8 cellular contexts compared by ENCODE assay signal in genomic region chr7:80136276-80137045, GRCh38. TPM values are rescaled to one million over a fixed set of nuclear protein-coding genes. Genes with fewer than 3 reads are reported as not detected.
DNase-seq lines count a peak whose midpoint lies in the region; ATAC-seq, FAIRE-seq and TF ChIP-seq lines count a peak whose summit lies in the region.

No MANE protein-coding gene starts in this region.

- no peak overlapping the region for H3K27ac ChIP-seq in H1 (ENCODE audit: low read depth, low read length)

- ATAC-seq in GM18519 (IDR thresholded peaks at IDR 0.05; ENCODE audit: low FRiP score, unreplicated experiment): peak; percentile 51
- ATAC-seq in GM19324 (IDR thresholded peaks at IDR 0.05; ENCODE audit: low FRiP score, unreplicated experiment): no peak

- FAIRE-seq in H1 (lab: Jason Lieb, UNC): no peak

- no peak overlapping the region for H3K23ac ChIP-seq in H1 (ENCODE audit: insufficient read length)

- H3K4me1 ChIP-seq in H1 (replicated peaks in 1 of 4; ENCODE audit: control insufficient read depth in 3 of 4, insufficient read depth in 4 of 4, low read length in 3 of 4) (peaks cover 0 to 10% (median 5%) of the 10 kb centered on the region in 4 experiments; a peak in 2 of 7 replicates), neuron (ENCODE audit: insufficient read depth, low read length) (peaks cover 11% of the 10 kb centered on the region)

- no peak for TF ChIP-seq EP300 in H1 (IDR thresholded peaks at IDR 0.05; ENCODE audit: borderline replicate concordance in 1 of 2, low read depth in 2 of 2, low read length in 2 of 2)

- H4K5ac ChIP-seq in H1 (ENCODE audit: insufficient read length, low read depth, low read length): no peak overlapping the region

- no peak overlapping the region for H2BK15ac ChIP-seq in H1 (ENCODE audit: low read length)

- no peak overlapping the region for H2AFZ ChIP-seq in H1 (ENCODE audit: low read length)
- peak overlapping the region; percentile 26 for H2AFZ ChIP-seq in neuron (ENCODE audit: low read depth, low read length)

- peaks cover 3 to 57% of the 10 kb centered on the region in 2 experiments; a peak in 3 of 4 replicates for H3K79me2 ChIP-seq in H1 (ENCODE audit: control insufficient read depth in 1 of 2, insufficient read depth in 2 of 2, low read length in 2 of 2)

- H3K4me3 ChIP-seq in H1 (ENCODE audit: extremely low read depth in 1 of 4, insufficient read depth in 2 of 4, low read depth in 3 of 4, low read length in 4 of 4) (peak overlapping the region; percentile 91 to 98 (median 95)), neuron (ENCODE audit: low read length) (peak overlapping the region; percentile 93)

- H3K14ac ChIP-seq in H1 (ENCODE audit: insufficient read length): no peak overlapping the region

- no peak for TF ChIP-seq CTCF in H1 (IDR thresholded peaks at IDR 0.05; ENCODE audit: control extremely low read depth in 1 of 3, insufficient read depth in 1 of 3, low read depth in 1 of 3, low read length in 3 of 3)

- peaks cover 7% of the 10 kb centered on the region for H3K23me2 ChIP-seq in H1 (ENCODE audit: low read depth, low read length)

- no peak overlapping the region for H3K56ac ChIP-seq in H1 (replicated peaks; ENCODE audit: insufficient read length, low read depth, low read length)

- H4K8ac ChIP-seq in H1 (ENCODE audit: extremely low read depth, insufficient read depth, low read length): no peak overlapping the region

- H3K9ac ChIP-seq in H1 (replicated peaks in 1 of 4; ENCODE audit: extremely low read depth in 1 of 4, low read depth in 3 of 4, low read length in 3 of 4): no peak overlapping the region; a peak in 1 of 7 replicates

- TF ChIP-seq POLR2A in H1 (IDR thresholded peaks at IDR 0.05; ENCODE audit: control extremely low read depth in 1 of 2, low read depth in 2 of 2, low read length in 2 of 2): no peak

- no peak overlapping the region for H2BK120ac ChIP-seq in H1 (replicated peaks; ENCODE audit: low read depth, low read length)

- H2BK12ac ChIP-seq in H1 (ENCODE audit: low read depth, low read length): no peak overlapping the region

- H3K27me3 ChIP-seq in H1 (replicated peaks in 1 of 4; ENCODE audit: control insufficient read depth in 3 of 4, extremely low read depth in 1 of 4, insufficient read depth in 3 of 4, low read length in 3 of 4) (peaks cover 0 to 4% (median 0%) of the 10 kb centered on the region in 4 experiments; a peak in 2 of 7 replicates), neuron (ENCODE audit: insufficient read depth, low read length) (no peaks in the 10 kb centered on the region)

- H4K91ac ChIP-seq in H1 (replicated peaks; ENCODE audit: insufficient read length, low read length): no peak overlapping the region

- CTCF ChIA-PET in H1 (lab: Charles Lee; ENCODE audit: partially characterized antibody): no interaction called here

- no peak for TF ChIP-seq RAD21 in H1 (IDR thresholded peaks at IDR 0.05 in 1 of 2, conservative IDR thresholded peaks at IDR 0.05 in 1 of 2; ENCODE audit: low read depth in 2 of 2, low read length in 2 of 2)

- no peak overlapping the region for H3K4ac ChIP-seq in H1 (replicated peaks; ENCODE audit: insufficient read length, low read depth, low read length)

- H3K9me3 ChIP-seq in H1 (ENCODE audit: insufficient read depth in 2 of 2, low read depth in 1 of 2, low read length in 1 of 2) (no peaks in the 10 kb centered on the region; a peak in 1 of 4 replicates), neuron (ENCODE audit: low read length) (no peaks in the 10 kb centered on the region)

- DNase-seq in A172 (ENCODE audit: low spot score): peak; percentile 44
- DNase-seq in NCI-H1694 treated with DMSO at 0.1 percent for 48 hours (lab: John Stamatoyannopoulos, UW): peak; percentile 39
- DNase-seq in H1 (ENCODE audit: low read depth in 1 of 2, low spot score in 2 of 2): no peak
- no peak for DNase-seq in GM19238 (ENCODE audit: insufficient read length, low spot score)
- no peak for DNase-seq in dedifferentiated amniotic fluid mesenchymal stem cell (ENCODE audit: extremely low spot score)

- no peak overlapping the region for H2BK20ac ChIP-seq in H1 (ENCODE audit: low read length)

- 52% methylated on average over 4 of the region's 4 CpGs; no CpG with 5 or more reads in 1 of the 2 experiments for whole genome bisulfite sequencing in H1 (ENCODE audit: extremely low coverage in 1 of 2, insufficient coverage in 1 of 2, insufficient read length in 1 of 2, insufficient replicate concordance in 2 of 2, low coverage in 1 of 2, low lambda C conversion rate in 2 of 2, missing lambda C conversion rate in 1 of 2), 2 experiments

- H2AK5ac ChIP-seq in H1 (ENCODE audit: low read depth, low read length): no peak overlapping the region

- peak overlapping the region; percentile 87 to 100 for H3K4me2 ChIP-seq in H1 (ENCODE audit: insufficient read depth in 1 of 2, low read depth in 2 of 2, low read length in 2 of 2)

- H3K18ac ChIP-seq in H1 (ENCODE audit: extremely low read depth, low read length): no peak overlapping the region

- H2BK5ac ChIP-seq in H1 (ENCODE audit: low read depth, low read length): no peak overlapping the region

- H4K20me1 ChIP-seq in H1 (replicated peaks in 1 of 2; ENCODE audit: control insufficient read depth in 1 of 2, insufficient read depth in 2 of 2, low read length in 2 of 2): peaks cover 0 to 6% of the 10 kb centered on the region in 2 experiments

- POLR2A ChIA-PET in H1 (lab: Charles Lee; ENCODE audit: partially characterized antibody): interaction anchor here (0.7 to 2.3 kb wide), 4 partner anchors 9 to 165 kb away, joined by 3 to 4 read pairs (median 3); no protein-coding TSS in a partner anchor

- peaks cover 6% of the 10 kb centered on the region; the same call in 1 of the 2 replicates for H3K79me1 ChIP-seq in H1 (ENCODE audit: low read depth, low read length)

- H3K36me3 ChIP-seq in H1 (ENCODE audit: control insufficient read depth in 2 of 4, insufficient read depth in 4 of 4, low read length in 3 of 4) (no peaks in the 10 kb centered on the region), neuron (ENCODE audit: insufficient read depth, low read length) (no peaks in the 10 kb centered on the region)

TF ChIP-seq in H1, 55 proteins besides CTCF, POLR2A, EP300 and RAD21 (continues in another document):
- no peak for TF ChIP-seq GTF2F1 (IDR thresholded peaks at IDR 0.05; ENCODE audit: borderline replicate concordance, low read depth, low read length)
- TF ChIP-seq MAFK (IDR thresholded peaks at IDR 0.05; ENCODE audit: low read depth, low read length): no peak
- TF ChIP-seq SIX5 (IDR thresholded peaks at IDR 0.05; ENCODE audit: low read depth, low read length): no peak
- no peak for TF ChIP-seq CBX8 (IDR thresholded peaks at IDR 0.05; ENCODE audit: borderline replicate concordance, low read depth, low read length)
- no peak for TF ChIP-seq POLR2AphosphoS5 (IDR thresholded peaks at IDR 0.05; ENCODE audit: low read depth, low read length)
- no peak for TF ChIP-seq EGR1 (IDR thresholded peaks at IDR 0.05; ENCODE audit: borderline replicate concordance, low read depth, low read length)
- no peak for TF ChIP-seq E2F6 (IDR thresholded peaks at IDR 0.05)
- no peak for TF ChIP-seq CHD1 (IDR thresholded peaks at IDR 0.05; ENCODE audit: low read depth, low read length)
- no peak for TF ChIP-seq TCF12 (IDR thresholded peaks at IDR 0.05; ENCODE audit: low read depth, low read length)
- TF ChIP-seq CREB1 (IDR thresholded peaks at IDR 0.05): no peak
- TF ChIP-seq SP4 (IDR thresholded peaks at IDR 0.05; ENCODE audit: low read length): no peak
- no peak for TF ChIP-seq CHD2 (IDR thresholded peaks at IDR 0.05; ENCODE audit: low read length)
- TF ChIP-seq SP2 (IDR thresholded peaks at IDR 0.05; ENCODE audit: low read length): no peak
- no peak for TF ChIP-seq KDM5A (IDR thresholded peaks at IDR 0.05; ENCODE audit: low read length)
- TF ChIP-seq KDM1A (IDR thresholded peaks at IDR 0.05; ENCODE audit: borderline replicate concordance, low read length): no peak
- TF ChIP-seq ZNF274 (IDR thresholded peaks at IDR 0.05; ENCODE audit: borderline replicate concordance, extremely low read depth, low read length): no peak
- no peak for TF ChIP-seq FOSL1 (IDR thresholded peaks at IDR 0.05; ENCODE audit: insufficient read depth, low read depth, low read length)
- no peak for TF ChIP-seq HDAC2 (IDR thresholded peaks at IDR 0.05; ENCODE audit: borderline replicate concordance in 1 of 2, low read depth in 2 of 2, low read length in 2 of 2)
- no peak for TF ChIP-seq CBX5 (IDR thresholded peaks at IDR 0.05; ENCODE audit: low read depth, low read length)

RNA-seq across cellular contexts. Expression of gene GNAI1, which starts 1.8 kb away (rescaled TPM):
- 51.4 and 55.1 TPM in 2 replicates for total RNA-seq in A172 (2014; rRNA removed; shearing (Covaris generic))
- total RNA-seq in H1 (2021; fragmentation: NEBNext Ultra II Directional; extraction: Animal tissue kit (Norgen Biotek cat#: 25700)): 20.0 and 29.5 TPM in 2 replicates
- 6.0 and 8.0 TPM in 2 replicates for polyA plus RNA-seq in H1 (2011; rRNA removed)
- polyA plus RNA-seq in H1 (2011; cell fraction: cytosol; rRNA removed): 11.8 TPM
- 4.0 TPM for polyA plus RNA-seq in H1 (2011; cell fraction: nucleus; rRNA removed)
- 14.7 to 32.5 TPM (median 22.2 TPM) in 4 replicates for polyA plus RNA-seq in H1 (2012, experiment 1 of 2)
- polyA plus RNA-seq in H1 (2012, experiment 2 of 2): 2.0 TPM
- 9.1 TPM for polyA plus RNA-seq in H1 (2013, experiment 1 of 2)
- 9.5 TPM for polyA plus RNA-seq in H1 (2013, experiment 2 of 2)
- 12.9 and 17.8 TPM in 2 replicates for polyA minus RNA-seq in H1 (2011; rRNA and poly(A)+ RNA removed)
- 11.2 TPM for polyA minus RNA-seq in H1 (2011; cell fraction: cytosol; rRNA and poly(A)+ RNA removed)
- polyA minus RNA-seq in H1 (2011; cell fraction: nucleus; rRNA and poly(A)+ RNA removed): 28.9 TPM

Comparison
In these comparisons a context has a peak if more than half of its experiments do, and no peak if none do; other contexts are left out.
1. DNase-seq: peak in A172 (single experiment) and NCI-H1694 treated with DMSO at 0.1 percent for 48 hours (single experiment); none in H1 (0 of 2), GM19238 (single experiment) and dedifferentiated amniotic fluid mesenchymal stem cell (single experiment).